Comparison of ENCODE assay signal across 8 cellular contexts in genomic region chr10:117168135-117168674, GRCh38. TPM values are rescaled to one million over a fixed set of nuclear protein-coding genes. Genes with fewer than 3 reads are reported as not detected.
DNase-seq lines count a peak whose midpoint lies in the region; ATAC-seq, FAIRE-seq and TF ChIP-seq lines count a peak whose summit lies in the region.

No MANE protein-coding gene starts in this region.

- H3K36me3 Mint-ChIP-seq in central memory CD8-positive, alpha-beta T cell (ENCODE audit: insufficient read depth): peaks cover 10% of the 10 kb centered on the region

- H3K9me3 Mint-ChIP-seq in central memory CD8-positive, alpha-beta T cell: no peaks in the 10 kb centered on the region

- no peak for TF ChIP-seq POLR2A in GM12891 (IDR thresholded peaks at IDR 0.05; ENCODE audit: low read depth, low read length)

- peaks cover 5% of the 10 kb centered on the region for H3K4me1 Mint-ChIP-seq in central memory CD8-positive, alpha-beta T cell

- ATAC-seq in activated CD4-positive, CD25-positive, alpha-beta regulatory T cell treated with anti-CD3 and anti-CD28 coated beads, Interleukin-2, amount 50 U/mL, for 24 hours: peak; percentile 86 to 87
- ATAC-seq in central memory CD8-positive, alpha-beta T cell (replicated peaks; ENCODE audit: extremely low read depth, poor library complexity, severe bottlenecking): peak; percentile 79

- H3K27me3 ChIP-seq in H7 (ENCODE audit: control insufficient read depth, insufficient read depth, low read length): peaks cover 100% of the 10 kb centered on the region

- peak overlapping the region; percentile 54 for H3K4me3 Mint-ChIP-seq in central memory CD8-positive, alpha-beta T cell

- no peaks in the 10 kb centered on the region for H3K36me3 ChIP-seq in H7 (replicated peaks; ENCODE audit: control insufficient read depth, insufficient read depth, low read length)

- DNase-seq in GM12891 (ENCODE audit: insufficient read length, low spot score) (peak; percentile 82), H7 (peak; percentile 98), LNCaP clone FGC (ENCODE audit: low read depth) (no peak), kidney tubule cell (ENCODE audit: low spot score) (peak; percentile 52), NCI-H446 treated with DMSO at 0.1 percent for 48 hours (lab: John Stamatoyannopoulos, UW) (no peak)
- peak; percentile 44 to 46 for DNase-seq in central memory CD8-positive, alpha-beta T cell (ENCODE audit: low spot score in 2 of 2)
- DNase-seq in stimulated activated CD4-positive, alpha-beta T cell treated with anti-CD3 and anti-CD28 coated beads, Interleukin-2, amount 100 ng/mL, for 48 hours: peak; percentile 69 to 76

- H3K27me3 Mint-ChIP-seq in central memory CD8-positive, alpha-beta T cell: peaks cover 92% of the 10 kb centered on the region

- no peak for FAIRE-seq in GM12891 (lab: Jason Lieb, UNC)

- no peak overlapping the region for H3K27ac Mint-ChIP-seq in central memory CD8-positive, alpha-beta T cell (ENCODE audit: low read depth)

- TF ChIP-seq CTCF in LNCaP clone FGC (IDR thresholded peaks at IDR 0.05; ENCODE audit: control insufficient read depth, extremely low read depth, insufficient read depth): peak; percentile 83

- peak overlapping the region; percentile 45 for H3K4me3 ChIP-seq in H7 (ENCODE audit: insufficient read depth, low read depth, low read length)
- H3K4me3 ChIP-seq in LNCaP clone FGC (ENCODE audit: low read depth, low read length): 0 out of 2 replicates have a peak overlapping the region, but pooled peaks have one; percentile 4

TF ChIP-seq in GM12891, 5 proteins besides CTCF, POLR2A, EP300 and RAD21:
- no peak for TF ChIP-seq PAX5 (IDR thresholded peaks at IDR 0.05; ENCODE audit: insufficient read depth, low read length, severe bottlenecking)
- no peak for TF ChIP-seq POLR2AphosphoS5 (IDR thresholded peaks at IDR 0.05; ENCODE audit: low read depth, low read length)
- no peak for TF ChIP-seq SPI1 (IDR thresholded peaks at IDR 0.05; ENCODE audit: low read depth, low read length)

RNA-seq across cellular contexts. Expression of gene KCNK18, which starts 29.1 kb away (rescaled TPM):
- not detected for polyA plus RNA-seq in GM12891 (2012; ENCODE audit: low read depth, missing spikeins)
- not detected in 2 replicates for total RNA-seq in H7 (2014; rRNA removed; shearing (Covaris generic))

RNA-seq across cellular contexts. Expression of gene VAX1, which starts 30.1 kb away (rescaled TPM):
- not detected for polyA plus RNA-seq in GM12891 (2012; ENCODE audit: low read depth, missing spikeins)
- total RNA-seq in H7 (2014; rRNA removed; shearing (Covaris generic)): 0.62 and 0.81 TPM in 2 replicates

Comparison
In these comparisons a context has a peak if more than half of its experiments do, and no peak if none do; other contexts are left out.
1. DNase-seq: peak in GM12891 (single experiment), H7 (single experiment), central memory CD8-positive, alpha-beta T cell (2 of 2), kidney tubule cell (single experiment) and stimulated activated CD4-positive, alpha-beta T cell treated with anti-CD3 and anti-CD28 coated beads, Interleukin-2, amount 100 ng/mL, for 48 hours (2 of 2); none in LNCaP clone FGC (single experiment) and NCI-H446 treated with DMSO at 0.1 percent for 48 hours (single experiment).